ENCODE assay signal across 8 cellular contexts in genomic region chr10:96090463-96090800, GRCh38. TPM values are rescaled to one million over a fixed set of nuclear protein-coding genes. Genes with fewer than 3 reads are reported as not detected.
DNase-seq lines count a peak whose midpoint lies in the region; ATAC-seq and TF ChIP-seq lines count a peak whose summit lies in the region.

No MANE protein-coding gene starts in this region.

- H2AFZ ChIP-seq in Karpas-422 (ENCODE audit: low read length) (peak overlapping the region; percentile 38; the same call in 1 of the 2 replicates), mammary epithelial cell (ENCODE audit: low read depth, low read length) (peak overlapping the region; percentile 98)

- H3K79me2 ChIP-seq in Karpas-422 (ENCODE audit: low read length), result peaks cover 3% of the 10 kb centered on the region; the same call in 1 of the 2 replicates
- no peaks in the 10 kb centered on the region for H3K79me2 ChIP-seq in mammary epithelial cell (ENCODE audit: insufficient read depth, low read length)

- no TSS peak for BruUV-seq in mammary epithelial cell (replicated peaks; lab: Mats Ljungman, UMichigan)

- H3K27me3 ChIP-seq in BLaER1 (no peaks in the 10 kb centered on the region), Karpas-422 (ENCODE audit: low read length) (no peaks in the 10 kb centered on the region), mammary epithelial cell (ENCODE audit: insufficient read depth, low read length) (no peaks in the 10 kb centered on the region)

- H3K36me3 Mint-ChIP-seq in natural killer cell, result no peaks in the 10 kb centered on the region

- H3K36me3 ChIP-seq in BLaER1, result no peaks in the 10 kb centered on the region
- no peaks in the 10 kb centered on the region for H3K36me3 ChIP-seq in Karpas-422 (ENCODE audit: insufficient read depth, low read length)
- no peaks in the 10 kb centered on the region for H3K36me3 ChIP-seq in mammary epithelial cell (ENCODE audit: insufficient read depth, low read length)

- H3K4me3 ChIP-seq in BLaER1, result peak overlapping the region; percentile 82
- H3K4me3 ChIP-seq in Karpas-422 (ENCODE audit: low read length), result peak overlapping the region; percentile 83
- peak overlapping the region; percentile 59 to 89 (median 69) for H3K4me3 ChIP-seq in mammary epithelial cell (replicated peaks in 1 of 3; ENCODE audit: insufficient read depth in 1 of 3, low read depth in 2 of 3, low read length in 3 of 3)

- H3K27ac ChIP-seq in BLaER1, result peak overlapping the region; percentile 93
- H3K27ac ChIP-seq in Karpas-422 (ENCODE audit: low read length), result peak overlapping the region; percentile 88
- H3K27ac ChIP-seq in mammary epithelial cell (ENCODE audit: insufficient read depth, low read depth, low read length), result peak overlapping the region; percentile 95

- H3K9me2 ChIP-seq in Karpas-422 (replicated peaks; ENCODE audit: insufficient read depth, low read length), result no peaks in the 10 kb centered on the region

- dilution Hi-C loops in mammary epithelial cell (cut with HindIII; ENCODE audit: low sequenced_read_pairs), result no loop called here

- H3K9me3 Mint-ChIP-seq in natural killer cell, result peaks cover 0 to 2% of the 10 kb centered on the region in 2 donors

- ATAC-seq in natural killer cell (no peak), GM19328 (IDR thresholded peaks at IDR 0.05; ENCODE audit: unreplicated experiment) (no peak)

- H3K4me1 Mint-ChIP-seq in natural killer cell, result peaks cover 8 to 10% of the 10 kb centered on the region in 2 donors

- H3K4me1 ChIP-seq in BLaER1 (peaks cover 14% of the 10 kb centered on the region), Karpas-422 (ENCODE audit: low read length) (peaks cover 13% of the 10 kb centered on the region), mammary epithelial cell (ENCODE audit: insufficient read depth, low read length) (peaks cover 3% of the 10 kb centered on the region)

- H3K9ac ChIP-seq in BLaER1 (peak overlapping the region; percentile 87; the same call in 1 of the 2 replicates), Karpas-422 (ENCODE audit: low read length) (peak overlapping the region; percentile 95), mammary epithelial cell (ENCODE audit: insufficient read depth, low read length) (no peak overlapping the region)

- peak overlapping the region; percentile 93 for H3K4me3 Mint-ChIP-seq in natural killer cell

- CTCF ChIA-PET in mammary epithelial cell (lab: Charles Lee; ENCODE audit: low non-redundant PET), result no interaction called here

- intact Hi-C loops in mammary epithelial cell (cut with micrococcal nuclease), result loop anchor here (1.0 kb wide), 2 partner anchors 12 to 40 kb away; partner anchors contain the start of gene ZNF518A
- intact Hi-C loops in natural killer cell (cut with micrococcal nuclease), result loop anchor here (1.0 kb wide), 1 partner anchor 40 kb away; the partner anchor contains the start of gene ZNF518A

- no peak for TF ChIP-seq CTCF in mammary epithelial cell (conservative IDR thresholded peaks at IDR 0.05 in 1 of 2, IDR thresholded peaks at IDR 0.05 in 1 of 2; ENCODE audit: extremely low read depth in 1 of 2, insufficient read depth in 1 of 2, low read depth in 1 of 2, low read length in 2 of 2)
- no peak for TF ChIP-seq CTCF in natural killer cell (IDR thresholded peaks at IDR 0.05)
- no peak for TF ChIP-seq CTCF in GM13976 (IDR thresholded peaks at IDR 0.05; ENCODE audit: borderline replicate concordance, control extremely low read depth, extremely low read depth, insufficient read depth, missing control alignments)

- DNase-seq in Karpas-422 (peak; percentile 43), mammary epithelial cell (no peak), natural killer cell (no peak), GM13976 (ENCODE audit: low spot score) (no peak), NOMO-1 (lab: John Stamatoyannopoulos, UW; ENCODE audit: unreplicated experiment in 2 of 2) (no peak)
- DNase-seq in stimulated activated naive CD4-positive, alpha-beta T cell treated with Interleukin-2 at 50 U/mL for 16 hours (lab: John Stamatoyannopoulos, UW), result no peak

- H3K4me2 ChIP-seq in BLaER1, result peak overlapping the region; percentile 79
- peak overlapping the region; percentile 86 for H3K4me2 ChIP-seq in Karpas-422 (ENCODE audit: low read depth, low read length, poor library complexity, severe bottlenecking)
- H3K4me2 ChIP-seq in mammary epithelial cell (ENCODE audit: insufficient read depth, low read depth, low read length), result peak overlapping the region; percentile 95

- H4K20me1 ChIP-seq in BLaER1, result no peaks in the 10 kb centered on the region
- no peaks in the 10 kb centered on the region for H4K20me1 ChIP-seq in Karpas-422 (ENCODE audit: insufficient read depth, low read depth, low read length)
- no peaks in the 10 kb centered on the region for H4K20me1 ChIP-seq in mammary epithelial cell (ENCODE audit: insufficient read depth, low read length)

- peak overlapping the region; percentile 96 to 98 for H3K27ac Mint-ChIP-seq in natural killer cell

- in situ Hi-C loops in mammary epithelial cell (cut with MboI; ENCODE audit: low sequenced_read_pairs in 2 of 2) (loop anchor here in 1 of 2 donors (5.0 kb wide), 1 partner anchor 37 kb away; no protein-coding TSS in a partner anchor), GM13976 (cut with MboI; ENCODE audit: low sequenced_read_pairs, unreplicated experiment) (no loop called here)

- H3K9me3 ChIP-seq in BLaER1 (peaks cover 17% of the 10 kb centered on the region), Karpas-422 (ENCODE audit: low read length) (no peaks in the 10 kb centered on the region), mammary epithelial cell (replicated peaks; ENCODE audit: insufficient read depth, low read length) (no peaks in the 10 kb centered on the region)

- WGBS in mammary epithelial cell (ENCODE audit: low coverage, missing lambda C conversion rate), result 90% methylated on average over 9 of the region's 9 CpGs

- peaks cover 32 to 37% of the 10 kb centered on the region in 2 donors for H3K27me3 Mint-ChIP-seq in natural killer cell (ENCODE audit: low read depth in 2 of 2)

RNA-seq across cellular contexts. Expression of gene ZNF518A, which starts 39.7 kb away (rescaled TPM):
- 8.8 and 17.0 TPM in 2 replicates for total RNA-seq in Karpas-422 (2014; rRNA removed; shearing (Covaris generic); ENCODE audit: low replicate concordance)
- total RNA-seq in mammary epithelial cell (10 to 100 TPM; 17.3 to 20.3 TPM), natural killer cell (10 to 100 TPM; 17.6 to 34.7 (median 21.8) TPM)
- 4.0 TPM for polyA plus RNA-seq in mammary epithelial cell
- 6.7 TPM for polyA minus RNA-seq in mammary epithelial cell

RNA-seq across cellular contexts. Expression of gene CCNJ, which starts 47.0 kb away (rescaled TPM):
- total RNA-seq in Karpas-422 (2014; rRNA removed; shearing (Covaris generic); ENCODE audit: low replicate concordance), result 3.4 and 7.4 TPM in 2 replicates
- total RNA-seq in mammary epithelial cell, result 1 to 10 TPM; 6.9 to 7.5 TPM
- polyA plus RNA-seq in mammary epithelial cell, result 5.1 TPM
- polyA minus RNA-seq in mammary epithelial cell, result 2.3 TPM
- total RNA-seq in natural killer cell, result 1 to 10 TPM; 5.9 to 7.1 (median 6.0) TPM
